ENCODE assay signal across 22 cellular contexts in the genomic region with DNA sequence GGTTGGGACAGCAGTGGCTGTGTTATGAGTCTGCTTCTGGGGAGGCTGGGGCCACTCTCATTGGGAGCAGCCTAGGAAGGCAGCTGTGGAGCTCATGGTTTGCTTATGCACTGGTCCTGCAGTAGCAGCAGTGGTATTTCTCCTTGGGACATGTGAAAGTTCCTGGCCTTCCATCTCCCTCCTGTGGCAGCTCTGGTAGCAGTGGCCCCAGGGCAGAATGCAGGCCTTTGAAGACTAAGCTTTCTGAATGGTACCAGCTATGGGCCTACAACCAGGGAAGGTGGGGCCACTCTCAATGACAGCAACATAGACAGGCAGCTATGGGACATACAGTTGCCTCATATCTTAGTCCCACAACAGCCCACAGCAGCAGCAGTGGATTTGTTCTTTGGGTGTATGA.
"Had no signal": no experiment of that assay in that cellular context is flagged by ENCODE, and none has a peak within 500 bp of the region (broad histone marks: within the 10 kb centered on the region; RNA-seq: fewer than 3 reads in every experiment).

No MANE protein-coding gene starts in this region.

- DNase-seq: foreskin melanocyte; heart left ventricle; hippocampal formation; immature natural killer cell; kidney; left cardiac atrium; left ventricle myocardium inferior; lower lobe of right lung; midbrain; occipital lobe; pancreas; right cardiac atrium; small intestine; stimulated activated CD4-positive, alpha-beta T cell treated with anti-CD3 and anti-CD28 coated beads, Interleukin-12 subunit alpha, Interleukin-12 subunit beta, amount 100 ng/mL, for 4 hours; stimulated activated naive CD4-positive, alpha-beta T cell; stomach; substantia nigra had no signal

- H3K9ac ChIP-seq: neural progenitor cell had no signal

- H3K9me3 ChIP-seq: pancreas had no signal

- H3K4me2 ChIP-seq: neural progenitor cell had no signal

- H3K4me1 ChIP-seq: heart left ventricle, left ventricle myocardium inferior, lower lobe of right lung, neural progenitor cell, pancreas, stomach had no signal

- H3K36me3 ChIP-seq: heart left ventricle, left ventricle myocardium inferior, lower lobe of right lung, neural progenitor cell, pancreas, stomach, thoracic aorta had no signal

- H2AFZ ChIP-seq: neural progenitor cell had no signal

- H3K27ac ChIP-seq: heart left ventricle, left ventricle myocardium inferior, lower lobe of right lung, neural progenitor cell, pancreas, stomach, thoracic aorta had no signal

- FAIRE-seq: colon, endothelial cell of umbilical vein, kidney, pancreas, small intestine, urothelium cell line had no signal

- H3K4me3 ChIP-seq: heart left ventricle, left ventricle myocardium inferior, lower lobe of right lung, neural progenitor cell, pancreas, stomach, thoracic aorta had no signal

- H3K27me3 ChIP-seq: heart left ventricle, neural progenitor cell, pancreas, stomach had no signal
